Comparison of ENCODE assay signal across 31 cellular contexts in genomic region chr7:105438254-105438653, GRCh38.
"Had no signal": no experiment of that assay in that cellular context is flagged by ENCODE, and none has a peak within 500 bp of the region (broad histone marks: within the 10 kb centered on the region; RNA-seq: fewer than 3 reads in every experiment).

No MANE protein-coding gene starts in this region.

- H3K9me3 ChIP-seq: MG63, SJCRH30 had no signal

- H3K27me3 ChIP-seq: brain microvascular endothelial cell, cardiac muscle cell, MG63, SJCRH30 had no signal

- H3K4me3 Mint-ChIP-seq: activated CD4-positive, alpha-beta T cell treated with anti-CD3 and anti-CD28 coated beads, Interleukin-2, amount 10 ng/mL, durations not matched to agents 24 days and 14 days; activated CD8-positive, alpha-beta T cell treated with anti-CD3 and anti-CD28 coated beads for 36 hours; activated naive CD8-positive, alpha-beta T cell treated with anti-CD3 and anti-CD28 coated beads for 36 hours; activated T-cell treated with anti-CD3 and anti-CD28 coated beads, Interleukin-2, amount 50 U/mL, for 72 hours; activated T-helper 17 cell treated with anti-CD3 and anti-CD28 coated beads, Interleukin-2, amount 50 U/mL, for 72 hours; central memory CD8-positive, alpha-beta T cell; T-helper 1 cell treated with Interleukin-12 subunit alpha and Interleukin-12 subunit beta and Interleukin-4 antibody, amounts not matched to agents 30 μg/mL and 1 μg/mL, for 36 hours; T-helper 2 cell treated with Interferon-gamma antibody and Interleukin-4, amounts not matched to agents 5 μg/mL and 100 μg/mL, for 36 hours had no signal

- H3K9me3 Mint-ChIP-seq: activated CD4-positive, alpha-beta T cell treated with anti-CD3 and anti-CD28 coated beads, Interleukin-2, amount 10 ng/mL, durations not matched to agents 24 days and 14 days; activated CD8-positive, alpha-beta T cell treated with anti-CD3 and anti-CD28 coated beads for 36 hours; activated naive CD8-positive, alpha-beta T cell treated with anti-CD3 and anti-CD28 coated beads for 36 hours; activated T-helper 17 cell treated with anti-CD3 and anti-CD28 coated beads, Interleukin-2, amount 50 U/mL, for 72 hours; central memory CD8-positive, alpha-beta T cell; T-helper 1 cell treated with Interleukin-12 subunit alpha and Interleukin-12 subunit beta and Interleukin-4 antibody, amounts not matched to agents 30 μg/mL and 1 μg/mL, for 36 hours; T-helper 2 cell treated with Interferon-gamma antibody and Interleukin-4, amounts not matched to agents 5 μg/mL and 100 μg/mL, for 36 hours had no signal

- H3K36me3 Mint-ChIP-seq: activated naive CD8-positive, alpha-beta T cell treated with anti-CD3 and anti-CD28 coated beads for 36 hours had no signal

- H3K4me3 ChIP-seq: cardiac muscle cell, MG63, SJCRH30, SK-N-MC had no signal

- H3K27ac ChIP-seq: brain microvascular endothelial cell, cardiac muscle cell, SJCRH30, SK-N-MC had no signal

- H3K36me3 ChIP-seq: brain microvascular endothelial cell, cardiac muscle cell, MG63, SJCRH30 had no signal

- H3K27ac Mint-ChIP-seq: activated CD4-positive, alpha-beta T cell treated with anti-CD3 and anti-CD28 coated beads, Interleukin-2, amount 10 ng/mL, durations not matched to agents 24 days and 14 days; activated CD8-positive, alpha-beta T cell treated with anti-CD3 and anti-CD28 coated beads for 36 hours; activated T-helper 17 cell treated with anti-CD3 and anti-CD28 coated beads, Interleukin-2, amount 50 U/mL, for 72 hours; T-helper 1 cell treated with Interleukin-12 subunit alpha and Interleukin-12 subunit beta and Interleukin-4 antibody, amounts not matched to agents 30 μg/mL and 1 μg/mL, for 36 hours; T-helper 2 cell treated with Interferon-gamma antibody and Interleukin-4, amounts not matched to agents 5 μg/mL and 100 μg/mL, for 36 hours had no signal

- DNase-seq: activated CD4-positive, alpha-beta T cell treated with anti-CD3 and anti-CD28 coated beads, Interleukin-2, amount 10 ng/mL, durations not matched to agents 24 days and 14 days; activated CD4-positive, alpha-beta T cell treated with anti-CD3 and anti-CD28 coated beads, Interleukin-2, amount 50 U/mL, for 4 hours; activated CD8-positive, alpha-beta T cell treated with anti-CD3 and anti-CD28 coated beads for 36 hours; activated effector memory CD4-positive, alpha-beta T cell treated with anti-CD3 and anti-CD28 coated beads, Interleukin-2, amount 50 U/mL, for 16 hours; activated naive CD4-positive, alpha-beta T cell; activated naive CD4-positive, alpha-beta T cell treated with anti-CD3 and anti-CD28 coated beads, Interleukin-2, amount 50 U/mL, for 16 hours; activated naive CD8-positive, alpha-beta T cell treated with anti-CD3 and anti-CD28 coated beads for 36 hours; activated T-cell treated with anti-CD3 and anti-CD28 coated beads, Interleukin-2, amount 50 U/mL, for 1 hour; activated T-cell treated with anti-CD3 and anti-CD28 coated beads, Interleukin-2, amount 50 U/mL, for 72 hours; amniotic stem cell; aorta; brain microvascular endothelial cell; MG63; NCI-H1048; NCI-H1105 treated with DMSO at 0.1 percent for 48 hours; NCI-H1436; NCI-H1694; NCI-H1930; NCI-H2081 treated with DMSO at 0.1 percent for 48 hours; NCI-H446 treated with DMSO at 0.1 percent for 48 hours; NCI-H524; NCI-H69; NK-92 treated with Interleukin-12 subunit alpha and Interleukin-12 subunit beta, amount 100 ng/mL, for 24 hours; SHP77; SJCRH30 had no signal

- H3K4me1 Mint-ChIP-seq: central memory CD8-positive, alpha-beta T cell had no signal

- H3K27me3 Mint-ChIP-seq: activated CD4-positive, alpha-beta T cell treated with anti-CD3 and anti-CD28 coated beads, Interleukin-2, amount 10 ng/mL, durations not matched to agents 24 days and 14 days; activated CD8-positive, alpha-beta T cell treated with anti-CD3 and anti-CD28 coated beads for 36 hours; activated naive CD8-positive, alpha-beta T cell treated with anti-CD3 and anti-CD28 coated beads for 36 hours; activated T-helper 17 cell treated with anti-CD3 and anti-CD28 coated beads, Interleukin-2, amount 50 U/mL, for 72 hours; central memory CD8-positive, alpha-beta T cell had no signal
